In genomic region chr20:59514554-59514953, GRCh38 we compare ENCODE assay signal across 2 cellular contexts.
TF ChIP-seq lines count a peak whose summit lies in the region.

No MANE protein-coding gene starts in this region.

TF ChIP-seq in GM23338, 12 proteins besides CTCF, POLR2A, EP300 and RAD21:
- TF ChIP-seq EZH2phosphoT487 (IDR thresholded peaks at IDR 0.05; ENCODE audit: unreplicated experiment) (no peak), ETS1 (IDR thresholded peaks at IDR 0.05) (no peak), EZH2 (IDR thresholded peaks at IDR 0.05; ENCODE audit: low read depth, unreplicated experiment) (no peak), JUNB (IDR thresholded peaks at IDR 0.05; ENCODE audit: unreplicated experiment) (no peak), CREB1 (CRISPR knock-in tag; IDR thresholded peaks at IDR 0.05; ENCODE audit: low read depth) (no peak), REST (IDR thresholded peaks at IDR 0.05; ENCODE audit: unreplicated experiment) (no peak), NANOG (IDR thresholded peaks at IDR 0.05; ENCODE audit: borderline replicate concordance) (no peak), ZNF462 (CRISPR knock-in tag; IDR thresholded peaks at IDR 0.05) (no peak), ZNF114 (CRISPR knock-in tag; IDR thresholded peaks at IDR 0.05) (no peak), POLR2AphosphoS5 (IDR thresholded peaks at IDR 0.05; ENCODE audit: low read depth) (no peak), ZNF331 (CRISPR knock-in tag; IDR thresholded peaks at IDR 0.05; ENCODE audit: low read depth) (no peak), STAT1 (IDR thresholded peaks at IDR 0.05; ENCODE audit: unreplicated experiment) (no peak)

TF ChIP-seq in H1, 55 proteins besides CTCF, POLR2A, EP300 and RAD21:
- TF ChIP-seq PHF8 (conservative IDR thresholded peaks at IDR 0.05; ENCODE audit: low read depth, low read length) (no peak), GTF2F1 (IDR thresholded peaks at IDR 0.05; ENCODE audit: borderline replicate concordance, low read depth, low read length) (no peak), SRF (IDR thresholded peaks at IDR 0.05; ENCODE audit: low read depth, low read length) (no peak), POLR2AphosphoS5 (IDR thresholded peaks at IDR 0.05; ENCODE audit: low read depth, low read length) (no peak), BRCA1 (IDR thresholded peaks at IDR 0.05; ENCODE audit: low read depth, low read length) (no peak), EZH2 (IDR thresholded peaks at IDR 0.05; ENCODE audit: low read depth, low read length, severe bottlenecking) (no peak), YY1 (IDR thresholded peaks at IDR 0.05; ENCODE audit: low read depth, low read length) (no peak), FOSL1 (IDR thresholded peaks at IDR 0.05; ENCODE audit: insufficient read depth, low read depth, low read length) (no peak), BCL11A (IDR thresholded peaks at IDR 0.05; ENCODE audit: low read depth in 2 of 2, low read length in 2 of 2) (no peak), RFX5 (IDR thresholded peaks at IDR 0.05; ENCODE audit: borderline replicate concordance, low read depth, low read length) (no peak), TEAD4 (IDR thresholded peaks at IDR 0.05; ENCODE audit: low read depth, low read length) (no peak), RNF2 (IDR thresholded peaks at IDR 0.05; ENCODE audit: borderline replicate concordance, low read depth, low read length, missing control alignments, poor library complexity, severe bottlenecking) (no peak), HDAC6 (IDR thresholded peaks at IDR 0.05; ENCODE audit: low read depth, low read length) (no peak)
